In the genomic region with DNA sequence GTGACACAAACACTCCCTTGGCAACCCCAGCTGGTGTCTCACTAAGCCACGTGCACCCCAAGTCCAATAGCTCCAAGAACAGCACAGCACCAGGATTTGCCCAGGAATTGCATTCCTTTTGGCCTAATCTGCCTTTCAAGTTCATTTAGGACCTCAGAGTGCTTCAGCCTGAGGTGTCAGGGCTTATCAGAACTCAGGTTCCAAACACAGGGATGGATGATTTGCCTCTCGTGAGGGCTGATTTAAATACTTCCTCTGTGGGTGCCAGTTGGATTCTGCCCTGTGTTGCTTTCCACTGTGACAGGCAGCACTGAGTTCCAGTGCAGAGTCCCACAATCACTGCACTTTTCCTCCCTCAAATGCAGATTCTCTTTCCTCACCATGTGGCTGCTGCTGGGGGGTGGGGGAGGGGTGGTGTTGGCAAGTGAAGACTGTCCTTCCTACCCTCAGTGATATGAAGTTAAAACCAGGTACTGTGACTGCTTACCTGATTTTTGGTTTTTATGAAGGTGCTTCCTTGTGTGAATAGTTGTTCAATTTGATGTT, we compare ENCODE assay signal across 18 cellular contexts.
A peak's percentile ranks its signal among the peaks of the same experiment; 100 is the strongest.
DNase-seq lines count a peak whose midpoint lies in the region; ATAC-seq and TF ChIP-seq lines count a peak whose summit lies in the region.
"Had no signal": no experiment of that assay in that cellular context is flagged by ENCODE, and none has a peak within 500 bp of the region (broad histone marks: within the 10 kb centered on the region; RNA-seq: fewer than 3 reads in every experiment).

No MANE protein-coding gene starts in this region.

- TF ChIP-seq CTCF in GM23338 (conservative IDR thresholded peaks at IDR 0.05; ENCODE audit: low read depth in 2 of 2) (no peak), lower lobe of right lung (IDR thresholded peaks at IDR 0.05) (no peak), upper lobe of right lung (IDR thresholded peaks at IDR 0.05) (no peak)

- ATAC-seq in GM23338 (peak; percentile 60), lower lobe of right lung (peak; percentile 9 to 29), upper lobe of right lung (no peak)
- ATAC-seq: Right ventricle myocardium inferior had no signal

- H3K9me2 ChIP-seq in GM23338 (ENCODE audit: insufficient read depth) = no peaks in the 10 kb centered on the region
- H3K9me2 ChIP-seq in Karpas-422 (replicated peaks; ENCODE audit: insufficient read depth, low read length) = no peaks in the 10 kb centered on the region

- peaks cover 36% of the 10 kb centered on the region for H3K4me1 Mint-ChIP-seq in GM23338

- no peaks in the 10 kb centered on the region for H3K9me3 ChIP-seq in lower lobe of right lung
- no peaks in the 10 kb centered on the region for H3K9me3 ChIP-seq in Karpas-422 (ENCODE audit: low read length)
- H3K9me3 ChIP-seq in upper lobe of right lung = no peaks in the 10 kb centered on the region
- H3K9me3 ChIP-seq: BLaER1, SJSA1 had no signal

- H3K4me1 ChIP-seq in GM23338 (ENCODE audit: insufficient read depth) = peaks cover 24% of the 10 kb centered on the region
- no peaks in the 10 kb centered on the region for H3K4me1 ChIP-seq in lower lobe of right lung
- no peaks in the 10 kb centered on the region for H3K4me1 ChIP-seq in Karpas-422 (ENCODE audit: low read length)
- no peaks in the 10 kb centered on the region for H3K4me1 ChIP-seq in upper lobe of right lung
- H3K4me1 ChIP-seq: BLaER1, SJSA1 had no signal

- H4K20me1 ChIP-seq in GM23338 (replicated peaks; ENCODE audit: insufficient read depth) (no peaks in the 10 kb centered on the region), Karpas-422 (ENCODE audit: insufficient read depth, low read depth, low read length) (no peaks in the 10 kb centered on the region)
- H4K20me1 ChIP-seq: BLaER1 had no signal

- no peaks in the 10 kb centered on the region for H3F3A ChIP-seq in GM23338 (replicated peaks; ENCODE audit: low read depth)

- H3K4me3 ChIP-seq in GM23338 (no peak overlapping the region), lower lobe of right lung (no peak overlapping the region), Karpas-422 (ENCODE audit: low read length) (no peak overlapping the region), upper lobe of right lung (no peak overlapping the region)
- H3K4me3 ChIP-seq: BLaER1, SJSA1 had no signal

- peak; percentile 7 for DNase-seq in Ammon's horn (ENCODE audit: low spot score)
- no peak for DNase-seq in GM23338 (ENCODE audit: low spot score)
- peak; percentile 3 for DNase-seq in astrocyte of the hippocampus (ENCODE audit: low read depth, low spot score)
- no peak for DNase-seq in lower lobe of right lung
- DNase-seq in Karpas-422 = no peak
- no peak for DNase-seq in NCI-H2081 (lab: John Stamatoyannopoulos, UW)
- no peak for DNase-seq in kidney glomerular epithelial cell (lab: John Stamatoyannopoulos, UW)
- no peak for DNase-seq in upper lobe of right lung
- DNase-seq: CD4-positive, alpha-beta T cell; COR-L47; Kasumi-1; NCI-H1694; NCI-H2171; NCI-H446 treated with DMSO at 0.1 percent for 48 hours; NCI-H526 treated with DMSO at 0.1 percent for 48 hours had no signal

- peak overlapping the region; percentile 86 for H2AFZ ChIP-seq in GM23338
- H2AFZ ChIP-seq in Karpas-422 (ENCODE audit: low read length) = no peak overlapping the region

- H3K4me3 Mint-ChIP-seq in GM23338 = no peak overlapping the region
- H3K4me3 Mint-ChIP-seq: CD4-positive, alpha-beta T cell had no signal

- H3K27me3 Mint-ChIP-seq in GM23338 (ENCODE audit: insufficient read depth, low read depth, poor library complexity) = peaks cover 6% of the 10 kb centered on the region
- H3K27me3 Mint-ChIP-seq: CD4-positive, alpha-beta T cell had no signal

- no peaks in the 10 kb centered on the region for H3K9me3 Mint-ChIP-seq in GM23338
- H3K9me3 Mint-ChIP-seq: CD4-positive, alpha-beta T cell had no signal

- intact Hi-C loops in lower lobe of right lung (cut with DNase I) = no loop called here
- intact Hi-C loops in upper lobe of right lung (cut with DNase I) = no loop called here

- no peaks in the 10 kb centered on the region for H3K36me3 Mint-ChIP-seq in GM23338 (ENCODE audit: low read depth)

- H3K27ac ChIP-seq in GM23338 (ENCODE audit: low read depth) (no peak overlapping the region), lower lobe of right lung (no peak overlapping the region), Karpas-422 (ENCODE audit: low read length) (no peak overlapping the region), upper lobe of right lung (no peak overlapping the region)
- H3K27ac ChIP-seq: BLaER1, SJSA1 had no signal

- H3K27me3 ChIP-seq in GM23338 (ENCODE audit: insufficient read depth) (no peaks in the 10 kb centered on the region), lower lobe of right lung (ENCODE audit: low read depth) (no peaks in the 10 kb centered on the region), Karpas-422 (ENCODE audit: low read length) (no peaks in the 10 kb centered on the region), upper lobe of right lung (no peaks in the 10 kb centered on the region)
- H3K27me3 ChIP-seq: BLaER1, SJSA1 had no signal

- H3K79me2 ChIP-seq in GM23338 (replicated peaks; ENCODE audit: insufficient read depth) (no peaks in the 10 kb centered on the region), Karpas-422 (ENCODE audit: low read length) (no peaks in the 10 kb centered on the region)

- peak overlapping the region; percentile 39; the same call in 1 of the 2 replicates for H3K4me2 ChIP-seq in GM23338
- H3K4me2 ChIP-seq in Karpas-422 (ENCODE audit: low read depth, low read length, poor library complexity, severe bottlenecking) = no peak overlapping the region
- H3K4me2 ChIP-seq: BLaER1 had no signal

- no peak overlapping the region for H3K9ac ChIP-seq in Karpas-422 (ENCODE audit: low read length)
- H3K9ac ChIP-seq: BLaER1 had no signal

- H3K36me3 ChIP-seq in GM23338 (ENCODE audit: insufficient read depth) (no peaks in the 10 kb centered on the region), lower lobe of right lung (no peaks in the 10 kb centered on the region), Karpas-422 (ENCODE audit: insufficient read depth, low read length) (no peaks in the 10 kb centered on the region), upper lobe of right lung (no peaks in the 10 kb centered on the region)
- H3K36me3 ChIP-seq: BLaER1, SJSA1 had no signal

- 0 out of 2 replicates have a peak overlapping the region, but pooled peaks have one; percentile 19 for H3K27ac Mint-ChIP-seq in GM23338
- H3K27ac Mint-ChIP-seq: CD4-positive, alpha-beta T cell had no signal

TF ChIP-seq in GM23338, 12 proteins besides CTCF, POLR2A, EP300 and RAD21:
- TF ChIP-seq, protein P1, sequence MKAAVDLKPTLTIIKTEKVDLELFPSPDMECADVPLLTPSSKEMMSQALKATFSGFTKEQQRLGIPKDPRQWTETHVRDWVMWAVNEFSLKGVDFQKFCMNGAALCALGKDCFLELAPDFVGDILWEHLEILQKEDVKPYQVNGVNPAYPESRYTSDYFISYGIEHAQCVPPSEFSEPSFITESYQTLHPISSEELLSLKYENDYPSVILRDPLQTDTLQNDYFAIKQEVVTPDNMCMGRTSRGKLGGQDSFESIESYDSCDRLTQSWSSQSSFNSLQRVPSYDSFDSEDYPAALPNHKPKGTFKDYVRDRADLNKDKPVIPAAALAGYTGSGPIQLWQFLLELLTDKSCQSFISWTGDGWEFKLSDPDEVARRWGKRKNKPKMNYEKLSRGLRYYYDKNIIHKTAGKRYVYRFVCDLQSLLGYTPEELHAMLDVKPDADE (IDR thresholded peaks at IDR 0.05) = no peak
- TF ChIP-seq EZH2 (IDR thresholded peaks at IDR 0.05; ENCODE audit: low read depth, unreplicated experiment) (no peak), ZNF331 (CRISPR knock-in tag; IDR thresholded peaks at IDR 0.05; ENCODE audit: low read depth) (no peak)

Comparison
In these comparisons a context has a peak if more than half of its experiments do, and no peak if none do; other contexts are left out.
1. DNase-seq: peak in Ammon's horn (single experiment) and astrocyte of the hippocampus (single experiment); none in GM23338 (single experiment), lower lobe of right lung (single experiment), Karpas-422 (single experiment), NCI-H2081 (0 of 2), kidney glomerular epithelial cell (single experiment) and upper lobe of right lung (single experiment).